In genomic region chr9:68318209-68318608, GRCh38 we compare ENCODE assay signal across 8 cellular contexts. TPM values are rescaled to one million over a fixed set of nuclear protein-coding genes. Genes with fewer than 3 reads are reported as not detected.
"Had no signal": no experiment of that assay in that cellular context is flagged by ENCODE, and none has a peak within 500 bp of the region (broad histone marks: within the 10 kb centered on the region; RNA-seq: fewer than 3 reads in every experiment).

No MANE protein-coding gene starts in this region.

RNA-seq across cellular contexts. Expression of gene FOXD4L3, which starts 15.5 kb away (rescaled TPM):
- total RNA-seq: activated B cell treated with CpG ODN at 0.5 μM for 24 hours; activated T-helper 2 cell treated with anti-CD3 and anti-CD28 coated beads, Interferon-gamma antibody, Interleukin-2, Interleukin-4, amounts not matched to agents 10 μg/mL and 5 μg/mL and 100 μg/mL, durations not matched to agents 14 hours and 24 hours and 36 hours; PC-9; Right ventricle myocardium inferior; SK-MEL-5 had no signal
- polyA plus RNA-seq: IgD-negative memory B cell had no signal

RNA-seq across cellular contexts. Expression of gene PGM5, which starts 38.2 kb away (rescaled TPM):
- total RNA-seq: activated B cell treated with CpG ODN at 0.5 μM for 24 hours; activated T-helper 2 cell treated with anti-CD3 and anti-CD28 coated beads, Interferon-gamma antibody, Interleukin-2, Interleukin-4, amounts not matched to agents 10 μg/mL and 5 μg/mL and 100 μg/mL, durations not matched to agents 14 hours and 24 hours and 36 hours; MCF 10A; OCI-LY7; PC-9 had no signal
- polyA plus RNA-seq: IgD-negative memory B cell had no signal
